ENCODE assay signal across 18 cellular contexts in the genomic region with DNA sequence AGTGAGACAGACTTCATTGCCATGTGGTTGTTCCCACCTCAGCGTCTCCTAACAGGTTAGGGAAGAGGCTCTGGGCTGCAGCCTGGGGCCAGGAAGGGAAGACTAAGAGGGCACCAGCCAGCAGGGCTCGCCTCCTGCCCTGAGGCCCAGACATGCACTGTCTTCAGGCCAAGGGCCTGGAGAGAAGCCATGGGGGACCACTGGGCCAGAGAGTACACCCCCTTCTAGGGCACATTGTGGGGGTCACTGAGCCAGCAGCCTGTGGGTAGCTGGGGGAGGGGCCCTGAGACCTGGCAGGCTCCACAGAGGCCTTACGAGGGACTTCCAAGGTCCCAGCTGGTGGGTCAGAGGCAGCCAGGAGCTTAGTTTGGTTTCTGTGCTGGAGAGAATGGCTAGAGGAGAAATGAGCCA. TPM values are rescaled to one million over a fixed set of nuclear protein-coding genes. Genes with fewer than 3 reads are reported as not detected.
"Had no signal": no experiment of that assay in that cellular context is flagged by ENCODE, and none has a peak within 500 bp of the region (broad histone marks: within the 10 kb centered on the region; RNA-seq: fewer than 3 reads in every experiment).

No MANE protein-coding gene starts in this region.

- H3K4me3 Mint-ChIP-seq: activated CD8-positive, alpha-beta T cell treated with anti-CD3 and anti-CD28 coated beads, Interleukin-2, amount 10 ng/mL, durations not matched to agents 7 days and 5 days; activated T-cell treated with anti-CD3 and anti-CD28 coated beads, Interleukin-2, amount 50 U/mL, for 4 hours; naive thymus-derived CD8-positive, alpha-beta T cell; T-cell had no signal

- DNase-seq: activated CD4-positive, alpha-beta T cell treated with anti-CD3 and anti-CD28 coated beads for 48 hours; activated CD4-positive, CD25-positive, alpha-beta regulatory T cell; activated CD8-positive, alpha-beta memory T cell treated with anti-CD3 and anti-CD28 coated beads, Interleukin-2, amount 50 U/mL, for 4 hours; activated CD8-positive, alpha-beta T cell treated with anti-CD3 and anti-CD28 coated beads, Interleukin-2, amount 10 ng/mL, durations not matched to agents 7 days and 5 days; activated effector memory CD4-positive, alpha-beta T cell treated with anti-CD3 and anti-CD28 coated beads, Interleukin-2, amount 50 U/mL, for 16 hours; activated naive CD4-positive, alpha-beta T cell treated with anti-CD3 and anti-CD28 coated beads, Interleukin-2, amount 50 U/mL, for 16 hours; activated T-cell treated with anti-CD3 and anti-CD28 coated beads, Interleukin-2, amount 50 U/mL, for 4 hours; foreskin keratinocyte; glutamatergic neuron; kidney; mesendoderm; naive thymus-derived CD8-positive, alpha-beta T cell; spleen; stimulated activated naive CD4-positive, alpha-beta T cell treated with Interleukin-2 at 50 U/mL for 16 hours; T-cell; transverse colon had no signal

- H3K36me3 Mint-ChIP-seq: naive thymus-derived CD8-positive, alpha-beta T cell; T-cell had no signal

- H3K9me3 Mint-ChIP-seq: activated T-cell treated with anti-CD3 and anti-CD28 coated beads, Interleukin-2, amount 50 U/mL, for 4 hours; naive thymus-derived CD8-positive, alpha-beta T cell; T-cell had no signal

- H3K4me1 Mint-ChIP-seq: T-cell had no signal

- H3K27ac Mint-ChIP-seq: activated CD8-positive, alpha-beta T cell treated with anti-CD3 and anti-CD28 coated beads, Interleukin-2, amount 10 ng/mL, durations not matched to agents 7 days and 5 days; naive thymus-derived CD8-positive, alpha-beta T cell; T-cell had no signal

- H3K4me1 ChIP-seq: parathyroid adenoma, spleen, transverse colon had no signal

- H3K9me3 ChIP-seq: spleen, transverse colon, vagina had no signal

- H3K36me3 ChIP-seq: transverse colon, vagina had no signal

- H3K27me3 ChIP-seq: spleen, transverse colon, vagina had no signal

- H3K4me3 ChIP-seq: spleen, transverse colon, vagina had no signal

- H3K27ac ChIP-seq: foreskin keratinocyte, parathyroid adenoma, spleen, transverse colon, vagina had no signal

- H3K27me3 Mint-ChIP-seq: naive thymus-derived CD8-positive, alpha-beta T cell; T-cell had no signal

- ATAC-seq: activated CD8-positive, alpha-beta T cell treated with anti-CD3 and anti-CD28 coated beads, Interleukin-2, amount 10 ng/mL, durations not matched to agents 7 days and 5 days; activated T-cell treated with anti-CD3 and anti-CD28 coated beads, Interleukin-2, amount 50 U/mL, for 4 hours; foreskin keratinocyte; naive thymus-derived CD8-positive, alpha-beta T cell; T-cell had no signal

RNA-seq across cellular contexts. Expression of gene DAGLA, which starts 47.2 kb away (rescaled TPM):
- polyA plus RNA-seq: naive thymus-derived CD8-positive, alpha-beta T cell had no signal
